8 cellular contexts compared by ENCODE assay signal in the genomic region with DNA sequence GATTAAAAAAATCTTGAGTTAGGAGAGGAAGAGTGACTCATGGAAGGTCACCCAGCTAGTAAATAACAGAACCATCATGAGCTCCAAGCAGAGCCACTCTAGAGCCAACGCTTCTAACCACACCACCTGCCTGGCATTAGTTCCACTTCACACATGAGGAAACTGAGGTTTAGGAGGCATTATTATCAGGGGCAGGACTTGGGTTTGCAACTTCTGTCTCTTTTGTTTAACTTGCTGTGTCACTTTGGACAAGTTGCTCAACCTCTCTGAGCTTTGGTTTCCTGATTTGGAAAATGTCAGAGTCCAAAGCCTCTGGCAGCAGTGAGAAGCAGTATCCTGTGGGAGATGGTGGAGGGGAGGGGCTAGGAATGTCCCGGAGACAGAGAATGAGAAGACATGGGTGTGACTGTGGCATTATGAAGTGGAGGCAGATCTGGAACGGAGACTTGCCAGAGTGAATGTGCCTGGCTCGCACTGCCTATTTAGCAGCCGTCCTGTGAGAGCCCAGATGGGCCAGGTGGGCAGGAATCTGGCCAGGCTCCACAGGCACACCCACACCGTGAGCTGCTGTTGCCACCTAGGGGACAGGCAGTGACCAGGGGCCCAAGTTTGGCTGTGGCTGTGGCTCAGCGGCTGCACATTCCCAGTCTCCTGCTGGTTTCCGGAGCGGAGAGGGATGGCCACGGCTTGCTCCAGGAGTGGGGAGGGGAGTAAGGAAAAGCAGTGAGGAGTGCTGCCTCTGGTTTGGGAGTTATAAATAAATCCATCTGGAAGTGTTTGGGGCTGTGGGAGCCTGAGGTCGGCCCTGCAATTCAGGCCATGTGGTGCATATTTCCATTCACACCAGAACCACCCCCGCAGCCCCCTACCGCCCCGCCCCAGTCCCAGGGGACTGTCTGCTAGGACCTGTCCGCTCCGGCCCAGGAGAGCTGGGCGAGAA.
DNase-seq lines count a peak whose midpoint lies in the region; ATAC-seq and TF ChIP-seq lines count a peak whose summit lies in the region.

No MANE protein-coding gene starts in this region.

- peak overlapping the region; percentile 65 for H3K4me2 ChIP-seq in hepatocyte
- peak overlapping the region; percentile 7 for H3K4me2 ChIP-seq in skeletal muscle satellite cell (ENCODE audit: low read length)
- H3K4me2 ChIP-seq in PC-9: no peak overlapping the region

- no peaks in the 10 kb centered on the region; the same call in 1 of the 2 replicates for H3K36me3 ChIP-seq in H7 (replicated peaks; ENCODE audit: control insufficient read depth, insufficient read depth, low read length)
- H3K36me3 ChIP-seq in WERI-Rb-1: no peaks in the 10 kb centered on the region
- no peaks in the 10 kb centered on the region for H3K36me3 ChIP-seq in hepatocyte (replicated peaks; ENCODE audit: insufficient read depth, low read depth)
- no peaks in the 10 kb centered on the region for H3K36me3 ChIP-seq in skeletal muscle satellite cell (ENCODE audit: insufficient read depth, low read length)
- H3K36me3 ChIP-seq in PC-9 (ENCODE audit: low read depth): no peaks in the 10 kb centered on the region

- H3K9me3 ChIP-seq in WERI-Rb-1 (ENCODE audit: severe bottlenecking): no peaks in the 10 kb centered on the region
- no peaks in the 10 kb centered on the region for H3K9me3 ChIP-seq in hepatocyte (ENCODE audit: low read depth)
- no peaks in the 10 kb centered on the region for H3K9me3 ChIP-seq in skeletal muscle satellite cell (replicated peaks; ENCODE audit: low read length)
- H3K9me3 ChIP-seq in PC-9 (ENCODE audit: insufficient read depth, low read depth): no peaks in the 10 kb centered on the region

- no TSS peak for BruUV-seq in PC-9 (replicated peaks; lab: Mats Ljungman, UMichigan)

- H3K9me2 ChIP-seq in hepatocyte (replicated peaks; ENCODE audit: insufficient read depth): no peaks in the 10 kb centered on the region
- H3K9me2 ChIP-seq in PC-9 (ENCODE audit: insufficient read depth): no peaks in the 10 kb centered on the region

- H3F3A ChIP-seq in PC-9 (ENCODE audit: insufficient read depth, low read depth): no peaks in the 10 kb centered on the region

- TF ChIP-seq CTCF in WERI-Rb-1 (IDR thresholded peaks at IDR 0.05; ENCODE audit: low read depth, low read length) (peak; percentile 67), hepatocyte (IDR thresholded peaks at IDR 0.05; ENCODE audit: poor library complexity) (peak; percentile 21), PC-9 (conservative IDR thresholded peaks at IDR 0.05) (no peak)

- DNase-seq in H7: peak; percentile 63
- DNase-seq in WERI-Rb-1: peak; percentile 53
- DNase-seq in hepatocyte (ENCODE audit: low spot score): peak; percentile 46
- no peak for DNase-seq in PC-9
- DNase-seq in AML-193 (lab: John Stamatoyannopoulos, UW): no peak
- no peak for DNase-seq in HuH-7 (ENCODE audit: low spot score)

- H4K20me1 ChIP-seq in hepatocyte (ENCODE audit: insufficient read depth, poor library complexity, severe bottlenecking) (no peaks in the 10 kb centered on the region), PC-9 (ENCODE audit: insufficient read depth) (no peaks in the 10 kb centered on the region)

- no peak for ATAC-seq in HG03025 (IDR thresholded peaks at IDR 0.05; ENCODE audit: low FRiP score, unreplicated experiment)

- peak overlapping the region; percentile 4; the same call in 1 of the 2 replicates for H3K4me3 ChIP-seq in H7 (ENCODE audit: insufficient read depth, low read depth, low read length)
- H3K4me3 ChIP-seq in WERI-Rb-1 (ENCODE audit: low read depth, low read length): no peak overlapping the region
- no peak overlapping the region for H3K4me3 ChIP-seq in hepatocyte
- H3K4me3 ChIP-seq in skeletal muscle satellite cell (ENCODE audit: low read length): no peak overlapping the region
- H3K4me3 ChIP-seq in PC-9: no peak overlapping the region

- WGBS in hepatocyte (ENCODE audit: low lambda C conversion rate, missing lambda C conversion rate): 52% methylated on average over 15 of the region's 17 CpGs

- CTCF ChIA-PET in PC-9 (lab: Charles Lee): no interaction called here

- POLR2A ChIA-PET in PC-9 (lab: Charles Lee; ENCODE audit: unreplicated experiment): no interaction called here

- H3K4me1 ChIP-seq in hepatocyte (ENCODE audit: insufficient read depth): peaks cover 8% of the 10 kb centered on the region
- peaks cover 12% of the 10 kb centered on the region for H3K4me1 ChIP-seq in skeletal muscle satellite cell (ENCODE audit: control insufficient read depth, insufficient read depth, low read length)
- H3K4me1 ChIP-seq in PC-9 (replicated peaks; ENCODE audit: insufficient read depth): no peaks in the 10 kb centered on the region

- no peaks in the 10 kb centered on the region for H3K79me2 ChIP-seq in hepatocyte
- H3K79me2 ChIP-seq in PC-9 (ENCODE audit: low read depth): no peaks in the 10 kb centered on the region

- H3K27me3 ChIP-seq in H7 (ENCODE audit: control insufficient read depth, insufficient read depth, low read length): no peaks in the 10 kb centered on the region
- H3K27me3 ChIP-seq in WERI-Rb-1 (ENCODE audit: insufficient read depth, low read depth, severe bottlenecking): no peaks in the 10 kb centered on the region
- no peaks in the 10 kb centered on the region for H3K27me3 ChIP-seq in hepatocyte
- peaks cover 66% of the 10 kb centered on the region for H3K27me3 ChIP-seq in skeletal muscle satellite cell (ENCODE audit: control insufficient read depth, insufficient read depth, low read length)
- H3K27me3 ChIP-seq in PC-9 (ENCODE audit: insufficient read depth, low read depth): peaks cover 30% of the 10 kb centered on the region

- H3K9ac ChIP-seq in skeletal muscle satellite cell (ENCODE audit: low read depth, low read length): no peak overlapping the region

- intact Hi-C loops in PC-9 (cut with micrococcal nuclease; ENCODE audit: unreplicated experiment): no loop called here

- H2AFZ ChIP-seq in hepatocyte (no peak overlapping the region), PC-9 (no peak overlapping the region)

- H3K27ac ChIP-seq in WERI-Rb-1 (peak overlapping the region; percentile 32; the same call in 1 of the 2 replicates), hepatocyte (peak overlapping the region; percentile 57), PC-9 (no peak overlapping the region)

Comparison
In these comparisons a context has a peak if more than half of its experiments do, and no peak if none do; other contexts are left out.
1. DNase-seq: peak in H7 (single experiment), WERI-Rb-1 (single experiment) and hepatocyte (single experiment); none in PC-9 (0 of 2), AML-193 (0 of 2) and HuH-7 (single experiment).